ENCODE assay signal across 23 cellular contexts in the genomic region with DNA sequence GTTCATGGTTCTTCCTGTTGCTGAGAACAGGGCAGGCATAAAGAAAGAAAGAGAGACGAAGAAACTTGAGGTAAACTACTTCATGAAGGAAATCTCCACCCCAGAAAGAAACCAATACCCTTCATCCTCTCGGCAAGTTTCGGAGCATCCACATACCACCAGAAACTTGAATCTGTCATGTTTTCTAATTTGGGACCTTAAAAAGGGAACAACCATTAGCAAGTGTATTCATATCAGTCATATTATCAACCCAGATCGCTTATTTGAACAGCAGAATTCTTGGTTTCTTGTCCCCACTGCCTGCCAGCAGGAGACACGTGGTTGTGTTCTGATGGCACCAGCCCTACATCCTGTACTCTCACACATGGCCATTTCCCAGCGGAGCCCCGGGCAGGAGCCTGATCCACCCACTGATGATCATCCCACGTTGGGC. TPM values are rescaled to one million over a fixed set of nuclear protein-coding genes. Genes with fewer than 3 reads are reported as not detected.
DNase-seq lines count a peak whose midpoint lies in the region; ATAC-seq and TF ChIP-seq lines count a peak whose summit lies in the region.
"Had no signal": no experiment of that assay in that cellular context is flagged by ENCODE, and none has a peak within 500 bp of the region (broad histone marks: within the 10 kb centered on the region; RNA-seq: fewer than 3 reads in every experiment).

No MANE protein-coding gene starts in this region.

- CTCF ChIA-PET in MCF 10A (lab: Yijun Ruan, JAX), result no interaction called here

- TF ChIP-seq CTCF in breast epithelium (IDR thresholded peaks at IDR 0.05) (no peak), MCF 10A (IDR thresholded peaks at IDR 0.05; ENCODE audit: unreplicated experiment) (no peak)

- no peaks in the 10 kb centered on the region for H3K36me3 ChIP-seq in breast epithelium
- H3K36me3 ChIP-seq in neuronal stem cell (replicated peaks in 1 of 2; ENCODE audit: control insufficient read depth in 2 of 2, insufficient read depth in 2 of 2, low read length in 2 of 2), result no peaks in the 10 kb centered on the region
- H3K36me3 ChIP-seq: tibial nerve had no signal

- H2BK120ac ChIP-seq in neuronal stem cell (ENCODE audit: low read depth, low read length), result no peak overlapping the region

- no CpG with 5 or more reads among the region's 8 CpGs for WGBS in neuronal stem cell (ENCODE audit: extremely low coverage in 2 of 2, insufficient read length in 2 of 2, insufficient replicate concordance in 1 of 2), 2 donors

- no peak overlapping the region for H2BK12ac ChIP-seq in neuronal stem cell (ENCODE audit: low read length)

- H3K27ac ChIP-seq in breast epithelium (peak overlapping the region; percentile 50 to 59), neuronal stem cell (replicated peaks; ENCODE audit: low read length) (no peak overlapping the region)
- H3K27ac ChIP-seq: 22Rv1, tibial nerve had no signal

- no peaks in the 10 kb centered on the region for H3K27me3 ChIP-seq in breast epithelium
- H3K27me3 ChIP-seq in neuronal stem cell (ENCODE audit: control insufficient read depth in 3 of 3, insufficient read depth in 3 of 3, low read depth in 1 of 3, low read length in 3 of 3), result no peaks in the 10 kb centered on the region
- H3K27me3 ChIP-seq: tibial nerve had no signal

- no peaks in the 10 kb centered on the region for H3K79me1 ChIP-seq in neuronal stem cell (ENCODE audit: low read depth, low read length)

- H3K4me3 Mint-ChIP-seq in MCF 10A (ENCODE audit: unreplicated experiment), result no peak overlapping the region
- H3K4me3 Mint-ChIP-seq: activated CD4-positive, alpha-beta memory T cell treated with anti-CD3 and anti-CD28 coated beads, Interleukin-2, amount 10 ng/mL, durations not matched to agents 7 days and 5 days; WTC11 had no signal

- peaks cover 6% of the 10 kb centered on the region for H3K36me3 Mint-ChIP-seq in MCF 10A (ENCODE audit: insufficient read depth, unreplicated experiment)
- H3K36me3 Mint-ChIP-seq: activated naive CD4-positive, alpha-beta T cell treated with anti-CD3 and anti-CD28 coated beads, Interleukin-2, amount 50 U/mL, for 72 hours; WTC11 had no signal

- H2BK5ac ChIP-seq in neuronal stem cell (ENCODE audit: low read length), result no peak overlapping the region

- no peak overlapping the region for H2BK15ac ChIP-seq in neuronal stem cell (ENCODE audit: low read length)

- intact Hi-C loops in breast epithelium (cut with DNase I; ENCODE audit: low total_unique reads), result loop anchor here (2.0 kb wide), 1 partner anchor 22 kb away; no protein-coding TSS in a partner anchor
- intact Hi-C loops in MCF 10A (cut with micrococcal nuclease), result no loop called here

- no peak overlapping the region for H3K9ac ChIP-seq in neuronal stem cell (ENCODE audit: low read depth, low read length, poor library complexity)

- H3K4ac ChIP-seq in neuronal stem cell (ENCODE audit: low read length), result no peak overlapping the region

- H3K18ac ChIP-seq in neuronal stem cell (ENCODE audit: low read length), result peak overlapping the region; percentile 4

- BruUV-seq in MCF 10A (replicated peaks; lab: Mats Ljungman, UMichigan), result no TSS peak

- ATAC-seq in GM21619 (IDR thresholded peaks at IDR 0.05; ENCODE audit: unreplicated experiment), result peak; percentile 48
- peak; percentile 56 for ATAC-seq in HG03520 (IDR thresholded peaks at IDR 0.05; ENCODE audit: unreplicated experiment)
- ATAC-seq in HG03039 (IDR thresholded peaks at IDR 0.05; ENCODE audit: unreplicated experiment), result no peak
- ATAC-seq: activated naive CD4-positive, alpha-beta T cell treated with anti-CD3 and anti-CD28 coated beads, Interleukin-2, amount 50 U/mL, for 72 hours; WTC11 had no signal

- H3K9me3 ChIP-seq in breast epithelium (no peaks in the 10 kb centered on the region), neuronal stem cell (replicated peaks in 1 of 2; ENCODE audit: control insufficient read depth in 2 of 2, insufficient read depth in 1 of 2, low read depth in 1 of 2, low read length in 2 of 2) (no peaks in the 10 kb centered on the region)
- H3K9me3 ChIP-seq: tibial nerve had no signal

- H3K9me3 Mint-ChIP-seq in MCF 10A (ENCODE audit: unreplicated experiment), result no peaks in the 10 kb centered on the region
- H3K9me3 Mint-ChIP-seq: activated CD4-positive, alpha-beta memory T cell treated with anti-CD3 and anti-CD28 coated beads, Interleukin-2, amount 10 ng/mL, durations not matched to agents 7 days and 5 days; activated naive CD4-positive, alpha-beta T cell treated with anti-CD3 and anti-CD28 coated beads, Interleukin-2, amount 50 U/mL, for 72 hours; WTC11 had no signal

- H3K4me2 ChIP-seq in neuronal stem cell (ENCODE audit: insufficient read depth, low read length, poor library complexity, severe bottlenecking), result no peak overlapping the region

- H3K23ac ChIP-seq in neuronal stem cell (ENCODE audit: low read depth, low read length, poor library complexity), result no peak overlapping the region

- no peak overlapping the region for H4K91ac ChIP-seq in neuronal stem cell (ENCODE audit: low read depth, low read length, poor library complexity)

- no peak overlapping the region for H3K27ac Mint-ChIP-seq in MCF 10A (ENCODE audit: low read depth, unreplicated experiment)
- H3K27ac Mint-ChIP-seq: activated CD4-positive, alpha-beta memory T cell treated with anti-CD3 and anti-CD28 coated beads, Interleukin-2, amount 10 ng/mL, durations not matched to agents 7 days and 5 days; activated naive CD4-positive, alpha-beta T cell treated with anti-CD3 and anti-CD28 coated beads, Interleukin-2, amount 50 U/mL, for 72 hours; WTC11 had no signal

- H3K4me1 Mint-ChIP-seq in MCF 10A (ENCODE audit: insufficient read depth, unreplicated experiment), result no peaks in the 10 kb centered on the region
- H3K4me1 Mint-ChIP-seq: activated CD4-positive, alpha-beta memory T cell treated with anti-CD3 and anti-CD28 coated beads, Interleukin-2, amount 10 ng/mL, durations not matched to agents 7 days and 5 days had no signal

- H3K14ac ChIP-seq in neuronal stem cell (ENCODE audit: low read length), result no peak overlapping the region

- H2AK5ac ChIP-seq in neuronal stem cell (ENCODE audit: low read depth, low read length), result no peak overlapping the region

- H4K8ac ChIP-seq in neuronal stem cell (ENCODE audit: low read depth, low read length), result no peak overlapping the region

- DNase-seq in breast epithelium (ENCODE audit: low spot score in 2 of 2) (peak in 1 of 2 donors; percentile 76), MCF 10A (ENCODE audit: unreplicated experiment) (no peak), neuronal stem cell (ENCODE audit: low spot score) (no peak), DMS53 treated with DMSO at 0.1 percent for 48 hours (lab: John Stamatoyannopoulos, UW; ENCODE audit: unreplicated experiment) (no peak)
- no peak for DNase-seq in stimulated activated CD4-positive, alpha-beta T cell treated with anti-CD3 and anti-CD28 coated beads, Interleukin-2, amount 100 ng/mL, for 24 hours
- DNase-seq: activated CD4-positive, alpha-beta memory T cell treated with anti-CD3 and anti-CD28 coated beads, Interleukin-2, amount 10 ng/mL, durations not matched to agents 7 days and 5 days; activated T-cell treated with anti-CD3 and anti-CD28 coated beads, Interleukin-2, amount 50 U/mL, for 48 hours; EL; foreskin melanocyte; NCI-H1417; NCI-H526; nucleus accumbens; OCI-M1; SHP77; stimulated activated CD4-positive, alpha-beta T cell treated with anti-CD3 and anti-CD28 coated beads, Interleukin-15, amount 100 ng/mL, for 24 hours; stimulated activated naive CD4-positive, alpha-beta T cell had no signal

- no peak for TF ChIP-seq POLR2A in breast epithelium (IDR thresholded peaks at IDR 0.05)

- no peaks in the 10 kb centered on the region for H3K27me3 Mint-ChIP-seq in MCF 10A (ENCODE audit: insufficient read depth, unreplicated experiment)

- peak overlapping the region; percentile 15 for H2AFZ ChIP-seq in neuronal stem cell (ENCODE audit: low read length)

- POLR2A ChIA-PET in MCF 10A (lab: Yijun Ruan, JAX), result no interaction called here

- H3K4me3 ChIP-seq in breast epithelium (no peak overlapping the region), neuronal stem cell (ENCODE audit: low read length in 2 of 2) (no peak overlapping the region)
- H3K4me3 ChIP-seq: tibial nerve had no signal

- peaks cover 0 to 16% of the 10 kb centered on the region in 2 donors for H3K4me1 ChIP-seq in breast epithelium
- H3K4me1 ChIP-seq in neuronal stem cell (ENCODE audit: control insufficient read depth in 2 of 2, insufficient read depth in 1 of 2, low read depth in 1 of 2, low read length in 2 of 2), result peaks cover 27 to 30% of the 10 kb centered on the region in 2 donors

RNA-seq across cellular contexts. Expression of gene FZD7, which starts 53.2 kb away (rescaled TPM):
- total RNA-seq in breast epithelium (10 to 100 TPM; 12.5 to 41.4 (median 26.5) TPM), MCF 10A (2022) (1.1 and 1.8 TPM in 2 replicates)
- polyA plus RNA-seq in neuronal stem cell (2013, experiment 1 of 2), result 97.9 TPM
- polyA plus RNA-seq in neuronal stem cell (2013, experiment 2 of 2), result 102 TPM
